In genomic region chr3:83393276-83393675, GRCh38 we compare ENCODE assay signal across 20 cellular contexts.
DNase-seq lines count a peak whose midpoint lies in the region; ATAC-seq, FAIRE-seq and TF ChIP-seq lines count a peak whose summit lies in the region.
"Had no signal": no experiment of that assay in that cellular context is flagged by ENCODE, and none has a peak within 500 bp of the region (broad histone marks: within the 10 kb centered on the region; RNA-seq: fewer than 3 reads in every experiment).

No MANE protein-coding gene starts in this region.

- no peaks in the 10 kb centered on the region for H3K27me3 ChIP-seq in liver (ENCODE audit: control insufficient read depth in 4 of 4, insufficient read depth in 4 of 4, low read length in 3 of 4)
- H3K27me3 ChIP-seq in neuronal stem cell (ENCODE audit: control insufficient read depth in 3 of 3, insufficient read depth in 3 of 3, low read depth in 1 of 3, low read length in 3 of 3), result no peaks in the 10 kb centered on the region
- no peaks in the 10 kb centered on the region for H3K27me3 ChIP-seq in GM23338 (ENCODE audit: insufficient read depth)
- no peaks in the 10 kb centered on the region for H3K27me3 ChIP-seq in MM.1S (replicated peaks; ENCODE audit: insufficient read depth, low read length)

- no peaks in the 10 kb centered on the region for H3K79me1 ChIP-seq in neuronal stem cell (ENCODE audit: low read depth, low read length)

- no peaks in the 10 kb centered on the region; the same call in 2 of the 3 replicates for H3K9me3 Mint-ChIP-seq in GM23338

- H2AFZ ChIP-seq in neuronal stem cell (ENCODE audit: low read length), result no peak overlapping the region
- no peak overlapping the region for H2AFZ ChIP-seq in GM23338
- no peak overlapping the region for H2AFZ ChIP-seq in MM.1S (ENCODE audit: low read length)
- H2AFZ ChIP-seq: GM23248 had no signal

- ATAC-seq in GM23338, result no peak
- ATAC-seq: A549 had no signal

- no peak overlapping the region for H2AK5ac ChIP-seq in neuronal stem cell (ENCODE audit: low read depth, low read length)

- H4K8ac ChIP-seq in neuronal stem cell (ENCODE audit: low read depth, low read length), result no peak overlapping the region

- H3K9me2 ChIP-seq in GM23338 (ENCODE audit: insufficient read depth) (no peaks in the 10 kb centered on the region), MM.1S (replicated peaks; ENCODE audit: insufficient read depth, low read length) (no peaks in the 10 kb centered on the region)

- H3K23ac ChIP-seq in neuronal stem cell (ENCODE audit: low read depth, low read length, poor library complexity), result no peak overlapping the region

- no peaks in the 10 kb centered on the region for H3K36me3 Mint-ChIP-seq in GM23338 (ENCODE audit: low read depth)
- H3K36me3 Mint-ChIP-seq: CD4-positive, alpha-beta memory T cell had no signal

- no peak overlapping the region for H3K14ac ChIP-seq in neuronal stem cell (ENCODE audit: low read length)

- H3K9me3 ChIP-seq in kidney (ENCODE audit: control insufficient read depth in 1 of 2, low read length in 2 of 2), result no peaks in the 10 kb centered on the region
- no peaks in the 10 kb centered on the region for H3K9me3 ChIP-seq in liver (ENCODE audit: control insufficient read depth in 4 of 4, low read length in 3 of 4)
- H3K9me3 ChIP-seq in neuronal stem cell (replicated peaks in 1 of 2; ENCODE audit: control insufficient read depth in 2 of 2, insufficient read depth in 1 of 2, low read depth in 1 of 2, low read length in 2 of 2), result no peaks in the 10 kb centered on the region
- H3K9me3 ChIP-seq in MM.1S (replicated peaks; ENCODE audit: insufficient read depth, low read length), result no peaks in the 10 kb centered on the region
- H3K9me3 ChIP-seq: A549, Caco-2, HAP-1 had no signal

- no peak overlapping the region for H3K4ac ChIP-seq in neuronal stem cell (ENCODE audit: low read length)

- H2BK5ac ChIP-seq in neuronal stem cell (ENCODE audit: low read length), result no peak overlapping the region

- no peak overlapping the region for H2BK120ac ChIP-seq in neuronal stem cell (ENCODE audit: low read depth, low read length)

- H2BK15ac ChIP-seq in neuronal stem cell (ENCODE audit: low read length), result no peak overlapping the region

- peak overlapping the region; percentile 42 for H3K18ac ChIP-seq in neuronal stem cell (ENCODE audit: low read length)

- H2BK12ac ChIP-seq in neuronal stem cell (ENCODE audit: low read length), result no peak overlapping the region

- H3K27ac ChIP-seq in kidney (ENCODE audit: low read depth in 2 of 2, low read length in 2 of 2), result no peak overlapping the region
- no peak overlapping the region for H3K27ac ChIP-seq in liver (ENCODE audit: low read depth in 1 of 2, low read length in 2 of 2)
- H3K27ac ChIP-seq in neuronal stem cell (replicated peaks; ENCODE audit: low read length), result no peak overlapping the region
- no peak overlapping the region for H3K27ac ChIP-seq in GM23338 (ENCODE audit: low read depth)
- no peak overlapping the region for H3K27ac ChIP-seq in MM.1S (ENCODE audit: low read length)
- H3K27ac ChIP-seq: A549, GM23248 had no signal

- 49% methylated on average over 3 of the region's 3 CpGs for WGBS in liver
- WGBS in neuronal stem cell (ENCODE audit: extremely low coverage in 2 of 2, insufficient read length in 2 of 2, insufficient replicate concordance in 1 of 2), 2 donors, result no CpG with 5 or more reads among the region's 3 CpGs

- no peak overlapping the region for H3K4me3 Mint-ChIP-seq in GM23338
- H3K4me3 Mint-ChIP-seq: HFFc6 had no signal

- no peaks in the 10 kb centered on the region for H3F3A ChIP-seq in GM23338 (replicated peaks; ENCODE audit: low read depth)
- H3F3A ChIP-seq in MM.1S (ENCODE audit: insufficient read depth, low read length), result no peaks in the 10 kb centered on the region

- H3K36me3 ChIP-seq in kidney (ENCODE audit: control insufficient read depth in 1 of 2, insufficient read depth in 2 of 2, low read length in 2 of 2) (no peaks in the 10 kb centered on the region), liver (ENCODE audit: control insufficient read depth in 4 of 4, insufficient read depth in 3 of 4, low read depth in 1 of 4, low read length in 3 of 4) (no peaks in the 10 kb centered on the region), neuronal stem cell (replicated peaks in 1 of 2; ENCODE audit: control insufficient read depth in 2 of 2, insufficient read depth in 2 of 2, low read length in 2 of 2) (no peaks in the 10 kb centered on the region), GM23338 (ENCODE audit: insufficient read depth) (no peaks in the 10 kb centered on the region), MM.1S (replicated peaks; ENCODE audit: insufficient read depth, low read length) (no peaks in the 10 kb centered on the region)
- H3K36me3 ChIP-seq: HAP-1 had no signal

- TF ChIP-seq CTCF in kidney (IDR thresholded peaks at IDR 0.05; ENCODE audit: borderline replicate concordance, extremely low read depth, insufficient read depth) (no peak), liver (IDR thresholded peaks at IDR 0.05; ENCODE audit: low read depth, low read length, missing input control) (no peak), GM23338 (conservative IDR thresholded peaks at IDR 0.05; ENCODE audit: low read depth in 2 of 2) (no peak), MM.1S (IDR thresholded peaks at IDR 0.05; ENCODE audit: low read length) (no peak)

- H3K4me1 ChIP-seq in kidney (ENCODE audit: control insufficient read depth in 1 of 2, insufficient read depth in 1 of 2, low read depth in 1 of 2, low read length in 2 of 2) (no peaks in the 10 kb centered on the region), liver (ENCODE audit: control insufficient read depth in 4 of 4, insufficient read depth in 4 of 4, low read length in 3 of 4) (no peaks in the 10 kb centered on the region), neuronal stem cell (ENCODE audit: control insufficient read depth in 2 of 2, insufficient read depth in 1 of 2, low read depth in 1 of 2, low read length in 2 of 2) (no peaks in the 10 kb centered on the region), GM23338 (ENCODE audit: insufficient read depth) (no peaks in the 10 kb centered on the region), MM.1S (ENCODE audit: low read length) (no peaks in the 10 kb centered on the region)
- H3K4me1 ChIP-seq: A549, Caco-2, HAP-1 had no signal

- H3K4me3 ChIP-seq in kidney (ENCODE audit: low read length in 2 of 2), result no peak overlapping the region
- no peak overlapping the region for H3K4me3 ChIP-seq in liver (ENCODE audit: low read depth in 1 of 3, low read length in 3 of 3)
- H3K4me3 ChIP-seq in neuronal stem cell (ENCODE audit: low read length in 2 of 2), result no peak overlapping the region
- no peak overlapping the region for H3K4me3 ChIP-seq in GM23338
- no peak overlapping the region for H3K4me3 ChIP-seq in MM.1S (ENCODE audit: low read length)
- H3K4me3 ChIP-seq: A549, GM23248, HAP-1 had no signal

- H4K91ac ChIP-seq in neuronal stem cell (ENCODE audit: low read depth, low read length, poor library complexity), result no peak overlapping the region

- TF ChIP-seq RAD21 in liver (IDR thresholded peaks at IDR 0.05), result no peak

- no peak overlapping the region for H3K4me2 ChIP-seq in neuronal stem cell (ENCODE audit: insufficient read depth, low read length, poor library complexity, severe bottlenecking)
- no peak overlapping the region for H3K4me2 ChIP-seq in GM23338
- no peak overlapping the region for H3K4me2 ChIP-seq in MM.1S (ENCODE audit: low read depth, low read length)
- H3K4me2 ChIP-seq: A549 had no signal

- no peaks in the 10 kb centered on the region for H3K4me1 Mint-ChIP-seq in GM23338
- H3K4me1 Mint-ChIP-seq: CD4-positive, alpha-beta memory T cell had no signal

- intact Hi-C loops in kidney (cut with DNase I), result no loop called here

- no peak overlapping the region for H3K9ac ChIP-seq in kidney (ENCODE audit: low read length in 2 of 2)
- H3K9ac ChIP-seq in liver (ENCODE audit: low read depth in 1 of 2, low read length in 2 of 2), result no peak overlapping the region
- H3K9ac ChIP-seq in neuronal stem cell (ENCODE audit: low read depth, low read length, poor library complexity), result no peak overlapping the region
- no peak overlapping the region for H3K9ac ChIP-seq in MM.1S (ENCODE audit: low read length)
- H3K9ac ChIP-seq: GM23248 had no signal

- no peaks in the 10 kb centered on the region for H3K27me3 Mint-ChIP-seq in GM23338 (ENCODE audit: insufficient read depth, low read depth, poor library complexity)
- H3K27me3 Mint-ChIP-seq: CD4-positive, alpha-beta memory T cell had no signal

- H3K27ac Mint-ChIP-seq in GM23338, result no peak overlapping the region
- H3K27ac Mint-ChIP-seq: CD4-positive, alpha-beta memory T cell; HFFc6 had no signal

- H3K79me2 ChIP-seq in GM23338 (replicated peaks; ENCODE audit: insufficient read depth), result no peaks in the 10 kb centered on the region
- no peaks in the 10 kb centered on the region for H3K79me2 ChIP-seq in MM.1S (ENCODE audit: low read length)

- FAIRE-seq in kidney (lab: Jason Lieb, UNC), result no peak
- FAIRE-seq: A549, G401.6, GM12892, H54 had no signal

- no peaks in the 10 kb centered on the region for H4K20me1 ChIP-seq in GM23338 (replicated peaks; ENCODE audit: insufficient read depth)
- no peaks in the 10 kb centered on the region for H4K20me1 ChIP-seq in MM.1S (ENCODE audit: insufficient read depth, low read length)

- peak; percentile 39 for DNase-seq in COLO668 (lab: John Stamatoyannopoulos, UW; ENCODE audit: unreplicated experiment)
- peak; percentile 7 for DNase-seq in kidney
- DNase-seq in neuronal stem cell (ENCODE audit: low spot score), result no peak
- DNase-seq in GM23338 (ENCODE audit: low spot score), result no peak
- DNase-seq in RKO (ENCODE audit: low spot score), result no peak
- DNase-seq in MM.1S, result no peak
- DNase-seq: 8988T; C1 segment of cervical spinal cord; Caco-2; CD4-positive, alpha-beta memory T cell; DMS153; DND-41; GM23248; HFFc6 had no signal

TF ChIP-seq in liver, 16 proteins besides CTCF, POLR2A, EP300 and RAD21 (continues in another document):
- TF ChIP-seq HNF4G (IDR thresholded peaks at IDR 0.05), result no peak

TF ChIP-seq in GM23338, 12 proteins besides CTCF, POLR2A, EP300 and RAD21 (continues in another document):
- TF ChIP-seq EZH2 (IDR thresholded peaks at IDR 0.05; ENCODE audit: low read depth, unreplicated experiment), result no peak

Comparison
In these comparisons a context has a peak if more than half of its experiments do, and no peak if none do; other contexts are left out.
1. DNase-seq: peak in COLO668 (single experiment) and kidney (single experiment); none in neuronal stem cell (single experiment), GM23338 (single experiment), RKO (single experiment) and MM.1S (single experiment).